ENCODE assay signal across 8 cellular contexts in the genomic region with DNA sequence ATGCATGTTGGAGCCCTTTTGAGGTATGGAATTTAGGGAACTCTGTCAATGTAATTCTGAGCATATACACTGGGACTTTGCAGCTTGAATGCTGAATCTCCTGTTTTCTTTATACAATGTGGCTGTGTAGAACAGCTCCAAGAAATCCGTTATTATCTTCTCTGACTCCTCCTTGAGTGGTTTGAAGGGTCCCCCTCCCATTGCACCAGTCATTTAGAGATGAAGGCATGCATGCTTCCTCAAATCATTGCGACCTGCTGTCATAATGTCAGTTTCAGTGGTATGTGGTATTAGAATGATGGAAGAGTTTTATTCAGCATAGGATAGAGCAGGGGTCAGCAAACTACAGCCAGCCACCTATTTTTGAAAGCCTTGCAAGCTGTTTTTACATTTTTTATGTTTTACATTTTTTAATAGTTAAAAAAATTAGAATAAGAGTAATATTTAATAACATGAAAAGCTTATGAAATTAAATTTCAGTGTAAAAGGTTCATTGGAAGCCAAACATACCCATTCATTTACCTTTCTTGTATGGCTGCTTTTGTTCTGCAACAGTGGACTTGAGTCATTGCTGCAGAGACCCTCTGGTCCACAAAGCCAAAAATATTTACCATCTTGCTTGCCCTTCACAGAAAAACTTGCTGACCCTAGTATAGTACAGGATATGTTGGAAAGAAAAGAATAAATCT. TPM values are rescaled to one million over a fixed set of nuclear protein-coding genes. Genes with fewer than 3 reads are reported as not detected.
DNase-seq lines count a peak whose midpoint lies in the region; ATAC-seq, FAIRE-seq and TF ChIP-seq lines count a peak whose summit lies in the region.

No MANE protein-coding gene starts in this region.

- CTCF ChIA-PET in mammary epithelial cell (lab: Charles Lee; ENCODE audit: low non-redundant PET), result no interaction called here

- peaks cover 2% of the 10 kb centered on the region for H3K36me3 ChIP-seq in mammary epithelial cell (ENCODE audit: insufficient read depth, low read length)

- no peaks in the 10 kb centered on the region for H3K9me3 ChIP-seq in mammary epithelial cell (replicated peaks; ENCODE audit: insufficient read depth, low read length)

- intact Hi-C loops in mammary epithelial cell (cut with micrococcal nuclease), result no loop called here

- no TSS peak for BruUV-seq in mammary epithelial cell (replicated peaks; lab: Mats Ljungman, UMichigan)

- H3K4me1 ChIP-seq in mammary epithelial cell (ENCODE audit: insufficient read depth, low read length), result peaks cover 51% of the 10 kb centered on the region

- peak overlapping the region; percentile 70 for H3K27ac ChIP-seq in mammary epithelial cell (ENCODE audit: insufficient read depth, low read depth, low read length)

- peak overlapping the region; percentile 58 for H3K4me2 ChIP-seq in mammary epithelial cell (ENCODE audit: insufficient read depth, low read depth, low read length)

- H3K9ac ChIP-seq in mammary epithelial cell (ENCODE audit: insufficient read depth, low read length), result no peak overlapping the region

- no peak for DNase-seq in GM12892 (ENCODE audit: insufficient read length)
- DNase-seq in mammary epithelial cell, result no peak
- no peak for DNase-seq in NCI-H748 (lab: John Stamatoyannopoulos, UW; ENCODE audit: unreplicated experiment)
- no peak for DNase-seq in Kasumi-1 (lab: John Stamatoyannopoulos, UW)
- no peak for DNase-seq in NCI-H2107 (lab: John Stamatoyannopoulos, UW)
- no peak for DNase-seq in NCI-H446 treated with DMSO at 0.1 percent for 48 hours (lab: John Stamatoyannopoulos, UW)

- H3K27me3 ChIP-seq in mammary epithelial cell (ENCODE audit: insufficient read depth, low read length), result no peaks in the 10 kb centered on the region

- H2AFZ ChIP-seq in mammary epithelial cell (ENCODE audit: low read depth, low read length), result no peak overlapping the region

- no peak for TF ChIP-seq POLR2A in GM12892 (IDR thresholded peaks at IDR 0.05; ENCODE audit: low read depth, low read length)

- FAIRE-seq in GM12892 (lab: Jason Lieb, UNC), result peak; percentile 97

- dilution Hi-C loops in mammary epithelial cell (cut with HindIII; ENCODE audit: low sequenced_read_pairs), result no loop called here

- peaks cover 25% of the 10 kb centered on the region for H4K20me1 ChIP-seq in mammary epithelial cell (ENCODE audit: insufficient read depth, low read length)

- H3K4me3 ChIP-seq in mammary epithelial cell (replicated peaks in 1 of 3; ENCODE audit: insufficient read depth in 1 of 3, low read depth in 2 of 3, low read length in 3 of 3), result no peak overlapping the region

- H3K79me2 ChIP-seq in mammary epithelial cell (ENCODE audit: insufficient read depth, low read length), result peaks cover 100% of the 10 kb centered on the region

- WGBS in mammary epithelial cell (ENCODE audit: low coverage, missing lambda C conversion rate), result 94% methylated on average over 2 of the region's 2 CpGs

- peak; percentile 66 for ATAC-seq in GM21423 (IDR thresholded peaks at IDR 0.05; ENCODE audit: unreplicated experiment)
- ATAC-seq in HG03565 (IDR thresholded peaks at IDR 0.05; ENCODE audit: unreplicated experiment), result peak; percentile 62

- in situ Hi-C loops in mammary epithelial cell (cut with MboI; ENCODE audit: low sequenced_read_pairs in 2 of 2), result loop anchor here in 1 of 2 donors (25.0 kb wide), 2 partner anchors 121 to 246 kb away; no protein-coding TSS in a partner anchor

- TF ChIP-seq CTCF in mammary epithelial cell (conservative IDR thresholded peaks at IDR 0.05 in 1 of 2, IDR thresholded peaks at IDR 0.05 in 1 of 2; ENCODE audit: extremely low read depth in 1 of 2, insufficient read depth in 1 of 2, low read depth in 1 of 2, low read length in 2 of 2), result no peak

RNA-seq across cellular contexts. Expression of a gene that starts 8.1 kb away (rescaled TPM):
- 82.7 TPM for polyA plus RNA-seq in GM12892 (2012; ENCODE audit: missing spikeins)
- 100 to 1,000 TPM; 109 to 140 TPM for total RNA-seq in mammary epithelial cell
- polyA plus RNA-seq in mammary epithelial cell, result 40.9 TPM
- polyA minus RNA-seq in mammary epithelial cell, result 27.2 TPM
